Comparison of ENCODE assay signal across 10 cellular contexts in the genomic region with DNA sequence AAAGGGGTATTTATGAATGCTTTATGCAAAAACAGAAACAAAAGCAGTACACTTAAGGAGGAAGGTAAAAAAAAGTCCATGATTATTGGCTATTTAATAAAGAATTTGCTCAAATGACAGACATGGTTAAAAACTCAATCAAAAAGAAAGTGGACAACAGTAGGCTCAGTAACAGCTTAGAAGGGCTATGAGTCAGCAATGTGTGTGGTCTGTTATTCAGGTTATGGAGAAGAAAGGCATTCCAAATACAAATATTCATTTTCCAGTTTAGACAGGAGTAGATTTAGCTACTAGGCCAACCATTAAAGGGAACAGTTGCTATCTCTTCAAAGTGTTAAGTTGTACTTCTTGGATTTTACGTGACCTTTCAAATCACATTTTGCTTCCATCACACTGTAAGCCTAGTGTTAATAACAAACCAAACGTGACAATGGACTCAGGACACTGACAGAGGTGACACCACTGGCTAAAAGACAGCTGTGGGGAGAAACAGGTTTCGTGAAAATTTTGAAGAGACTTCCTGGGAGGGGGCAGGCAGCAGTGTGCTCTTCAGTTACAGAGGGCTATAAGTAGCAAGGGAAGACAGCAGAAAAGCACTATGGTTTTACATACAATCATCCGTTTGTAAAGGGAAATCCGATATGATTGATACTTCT. TPM values are rescaled to one million over a fixed set of nuclear protein-coding genes. Genes with fewer than 3 reads are reported as not detected.
DNase-seq lines count a peak whose midpoint lies in the region; ATAC-seq lines count a peak whose summit lies in the region.
"Had no signal": no experiment of that assay in that cellular context is flagged by ENCODE, and none has a peak within 500 bp of the region (broad histone marks: within the 10 kb centered on the region; RNA-seq: fewer than 3 reads in every experiment).

No MANE protein-coding gene starts in this region.

- H3K36me3 ChIP-seq in SJSA1 = peaks cover 2% of the 10 kb centered on the region; the same call in 1 of the 2 replicates

- no peaks in the 10 kb centered on the region for H3K9me3 ChIP-seq in SJSA1 (replicated peaks)

- H3K4me1 ChIP-seq in SJSA1 (replicated peaks) = peaks cover 43% of the 10 kb centered on the region

- peak overlapping the region; percentile 87 for H3K27ac ChIP-seq in SJSA1

- DNase-seq in H4 (ENCODE audit: low spot score) (peak; percentile 49), SJSA1 (ENCODE audit: low read depth in 1 of 2, low spot score in 2 of 2) (peak; percentile 62 to 87), fibroblast of peridontal ligament (ENCODE audit: extremely low read depth) (peak; percentile 53), pons (ENCODE audit: low spot score) (peak; percentile 39), T-helper 2 cell (no peak), cerebellar cortex (ENCODE audit: low spot score) (no peak)
- DNase-seq: activated effector memory CD4-positive, alpha-beta T cell treated with Interleukin-2 at 50 U/mL for 16 hours; MV-4-11 had no signal

- H3K27me3 ChIP-seq in SJSA1 (replicated peaks) = no peaks in the 10 kb centered on the region

- H3K4me3 ChIP-seq in SJSA1 = no peak overlapping the region

- no peak for ATAC-seq in GM18861 (IDR thresholded peaks at IDR 0.05; ENCODE audit: unreplicated experiment)
- no peak for ATAC-seq in HG03039 (IDR thresholded peaks at IDR 0.05; ENCODE audit: unreplicated experiment)

RNA-seq across cellular contexts. Expression of a gene that starts 41.7 kb away (rescaled TPM):
- total RNA-seq in H4 (2014; rRNA removed; shearing (Covaris generic)) = 0.06 and 0.29 TPM in 2 replicates
- total RNA-seq in SJSA1 (2014; rRNA removed; shearing (Covaris generic)) = 0.16 and 0.47 TPM in 2 replicates

Comparison
In these comparisons a context has a peak if more than half of its experiments do, and no peak if none do; other contexts are left out.
1. DNase-seq: peak in H4 (single experiment), SJSA1 (2 of 2), fibroblast of peridontal ligament (single experiment) and pons (single experiment); none in T-helper 2 cell (0 of 5) and cerebellar cortex (single experiment).